8 cellular contexts compared by ENCODE assay signal in genomic region chr1:11790880-11791715, GRCh38. TPM values are rescaled to one million over a fixed set of nuclear protein-coding genes. Genes with fewer than 3 reads are reported as not detected.
DNase-seq lines count a peak whose midpoint lies in the region; ATAC-seq and TF ChIP-seq lines count a peak whose summit lies in the region.

No MANE protein-coding gene starts in this region.

- H3K4me1 ChIP-seq in cardiac muscle cell (ENCODE audit: low read depth) (peaks cover 66% of the 10 kb centered on the region), A673 (ENCODE audit: insufficient read depth, low read length, poor library complexity, severe bottlenecking) (no peaks in the 10 kb centered on the region)

- DNase-seq in ELR (ENCODE audit: low read depth) (peak; percentile 74), cardiac muscle cell (ENCODE audit: low read depth in 1 of 2, low spot score in 1 of 2) (peak; percentile 89 to 97), sciatic nerve (ENCODE audit: low spot score) (peak; percentile 92), NCI-H1105 treated with DMSO at 0.1 percent for 48 hours (lab: John Stamatoyannopoulos, UW) (no peak), A673 (ENCODE audit: low spot score) (no peak), NCI-H2196 (lab: John Stamatoyannopoulos, UW; ENCODE audit: unreplicated experiment) (no peak)
- no peak for DNase-seq in activated CD4-positive, alpha-beta T cell treated with anti-CD3 and anti-CD28 coated beads, Interleukin-2, amount 50 U/mL, for 4 hours

- ATAC-seq in activated T-helper 17 cell treated with anti-CD3 and anti-CD28 coated beads, Interleukin-2, amount 50 U/mL, for 72 hours (replicated peaks) = peak; percentile 12
- peak; percentile 90 for ATAC-seq in sciatic nerve

- H3K9me3 Mint-ChIP-seq in activated T-helper 17 cell treated with anti-CD3 and anti-CD28 coated beads, Interleukin-2, amount 50 U/mL, for 72 hours = no peaks in the 10 kb centered on the region

- H3K36me3 Mint-ChIP-seq in activated T-helper 17 cell treated with anti-CD3 and anti-CD28 coated beads, Interleukin-2, amount 50 U/mL, for 72 hours (ENCODE audit: low read depth) = peaks cover 25% of the 10 kb centered on the region

- no peaks in the 10 kb centered on the region for H3K27me3 Mint-ChIP-seq in activated T-helper 17 cell treated with anti-CD3 and anti-CD28 coated beads, Interleukin-2, amount 50 U/mL, for 72 hours

- H3K27ac ChIP-seq in cardiac muscle cell (peak overlapping the region; percentile 98), A673 (ENCODE audit: low read depth, low read length, poor library complexity, severe bottlenecking) (no peak overlapping the region)

- intact Hi-C loops in sciatic nerve (cut with DNase I) (no loop called here), A673 (cut with micrococcal nuclease; ENCODE audit: unreplicated experiment) (no loop called here)

- H3K9me3 ChIP-seq in cardiac muscle cell (ENCODE audit: low read depth) = no peaks in the 10 kb centered on the region
- no peaks in the 10 kb centered on the region for H3K9me3 ChIP-seq in A673 (ENCODE audit: low read depth, low read length, poor library complexity, severe bottlenecking)

- H3K4me3 Mint-ChIP-seq in activated T-helper 17 cell treated with anti-CD3 and anti-CD28 coated beads, Interleukin-2, amount 50 U/mL, for 72 hours = no peak overlapping the region

- no TSS peak for BruUV-seq in A673 (replicated peaks; lab: Mats Ljungman, UMichigan)

- no peaks in the 10 kb centered on the region for H3K4me1 Mint-ChIP-seq in activated T-helper 17 cell treated with anti-CD3 and anti-CD28 coated beads, Interleukin-2, amount 50 U/mL, for 72 hours

- TF ChIP-seq CTCF in cardiac muscle cell (IDR thresholded peaks at IDR 0.05; ENCODE audit: low read depth, low read length) = no peak
- TF ChIP-seq CTCF in A673 (conservative IDR thresholded peaks at IDR 0.05; ENCODE audit: low read depth, low read length) = no peak

- H3K4me3 ChIP-seq in cardiac muscle cell = no peak overlapping the region
- H3K4me3 ChIP-seq in A673 (ENCODE audit: low read depth, low read length, poor library complexity, severe bottlenecking) = no peak overlapping the region

- H3K27me3 ChIP-seq in cardiac muscle cell (no peaks in the 10 kb centered on the region), A673 (replicated peaks; ENCODE audit: insufficient read depth, low read depth, low read length, poor library complexity) (no peaks in the 10 kb centered on the region)

- peak overlapping the region; percentile 81 for H3K27ac Mint-ChIP-seq in activated T-helper 17 cell treated with anti-CD3 and anti-CD28 coated beads, Interleukin-2, amount 50 U/mL, for 72 hours

- H3K36me3 ChIP-seq in cardiac muscle cell (peaks cover 14% of the 10 kb centered on the region), A673 (ENCODE audit: insufficient read depth, low read length, poor library complexity, severe bottlenecking) (peaks cover 22% of the 10 kb centered on the region)

- CTCF ChIA-PET in A673 (lab: Charles Lee) = no interaction called here

- POLR2A ChIA-PET in A673 (lab: Charles Lee; ENCODE audit: low non-redundant PET) = no interaction called here

RNA-seq across cellular contexts. Expression of gene MTHFR, which starts 14.7 kb away (rescaled TPM):
- total RNA-seq in activated T-helper 17 cell treated with anti-CD3 and anti-CD28 coated beads, Interleukin-2, amount 50 U/mL, for 72 hours = 10 to 100 TPM; 13.3 to 16.2 TPM
- total RNA-seq in cardiac muscle cell (54.7 and 64.0 TPM in 2 replicates), sciatic nerve (78.3 TPM), A673 (2021) (23.3 and 25.8 TPM in 2 replicates)
- polyA plus RNA-seq in cardiac muscle cell = 29.0 and 37.5 TPM in 2 replicates

RNA-seq across cellular contexts. Expression of gene CLCN6, which starts 14.9 kb away (rescaled TPM):
- 10 to 100 TPM; 11.3 to 18.2 TPM for total RNA-seq in activated T-helper 17 cell treated with anti-CD3 and anti-CD28 coated beads, Interleukin-2, amount 50 U/mL, for 72 hours
- total RNA-seq in cardiac muscle cell (22.5 and 27.8 TPM in 2 replicates), sciatic nerve (48.4 TPM), A673 (2021) (42.0 and 48.1 TPM in 2 replicates)
- polyA plus RNA-seq in cardiac muscle cell = 15.8 and 31.8 TPM in 2 replicates

RNA-seq across cellular contexts. Expression of gene C1orf167, which starts 29.1 kb away (rescaled TPM):
- not detected for total RNA-seq in activated T-helper 17 cell treated with anti-CD3 and anti-CD28 coated beads, Interleukin-2, amount 50 U/mL, for 72 hours
- 0.14 and 1.4 TPM in 2 replicates for total RNA-seq in cardiac muscle cell
- 0.44 and 1.00 TPM in 2 replicates for polyA plus RNA-seq in cardiac muscle cell
- total RNA-seq in sciatic nerve = 4.1 TPM
- not detected in 2 replicates for total RNA-seq in A673 (2021)

RNA-seq across cellular contexts. Expression of gene AGTRAP, which starts 55.2 kb away (rescaled TPM):
- total RNA-seq in activated T-helper 17 cell treated with anti-CD3 and anti-CD28 coated beads, Interleukin-2, amount 50 U/mL, for 72 hours = 10 to 100 TPM in 1 of 2 donors, 1 to 10 TPM in 1; 7.5 to 14.3 TPM
- 56.7 and 58.6 TPM in 2 replicates for total RNA-seq in cardiac muscle cell
- 81.4 and 94.0 TPM in 2 replicates for polyA plus RNA-seq in cardiac muscle cell
- total RNA-seq in sciatic nerve = 32.8 TPM
- 23.6 and 33.5 TPM in 2 replicates for total RNA-seq in A673 (2021)

RNA-seq across cellular contexts. Expression of gene NPPA, which starts 56.5 kb away (rescaled TPM):
- not detected for total RNA-seq in activated T-helper 17 cell treated with anti-CD3 and anti-CD28 coated beads, Interleukin-2, amount 50 U/mL, for 72 hours
- total RNA-seq in cardiac muscle cell = 57.5 and 331 TPM in 2 replicates
- polyA plus RNA-seq in cardiac muscle cell = 90.0 and 601 TPM in 2 replicates
- 0.45 TPM for total RNA-seq in sciatic nerve
- not detected in 2 replicates for total RNA-seq in A673 (2021)

Comparison
In these comparisons a context has a peak if more than half of its experiments do, and no peak if none do; other contexts are left out.
1. DNase-seq: peak in ELR (single experiment), cardiac muscle cell (2 of 2) and sciatic nerve (single experiment); none in activated CD4-positive, alpha-beta T cell treated with anti-CD3 and anti-CD28 coated beads, Interleukin-2, amount 50 U/mL, for 4 hours (0 of 2), NCI-H1105 treated with DMSO at 0.1 percent for 48 hours (single experiment), A673 (single experiment) and NCI-H2196 (single experiment).